In genomic region chr17:74971842-74972106, GRCh38 we compare ENCODE assay signal across 2 cellular contexts.
TF ChIP-seq lines count a peak whose summit lies in the region.

No MANE protein-coding gene starts in this region.

TF ChIP-seq in A549, 52 proteins besides CTCF, POLR2A, EP300 and RAD21 (continued from another document):
- TF ChIP-seq GATA3 (IDR thresholded peaks at IDR 0.05; ENCODE audit: borderline replicate concordance) (no peak), KDM5A (IDR thresholded peaks at IDR 0.05) (no peak), NFE2L2 (conservative IDR thresholded peaks at IDR 0.05; ENCODE audit: low read length) (no peak), ZFP36 (IDR thresholded peaks at IDR 0.05; ENCODE audit: borderline replicate concordance, partially characterized antibody) (no peak), FOSB (CRISPR knock-in tag; IDR thresholded peaks at IDR 0.05) (no peak), TFCP2L1 (CRISPR knock-in tag; IDR thresholded peaks at IDR 0.05) (no peak), NR3C1 (IDR thresholded peaks at IDR 0.05) (no peak)

TF ChIP-seq in neural cell, 6 proteins besides CTCF, POLR2A, EP300 and RAD21 (continued from another document):
- TF ChIP-seq REST (IDR thresholded peaks at IDR 0.05; ENCODE audit: borderline replicate concordance) (no peak), SMC3 (conservative IDR thresholded peaks at IDR 0.05; ENCODE audit: poor library complexity) (no peak), MXI1 (conservative IDR thresholded peaks at IDR 0.05; ENCODE audit: poor library complexity, severe bottlenecking) (no peak), EZH2 (IDR thresholded peaks at IDR 0.05; ENCODE audit: borderline replicate concordance, insufficient read depth, low read length, poor library complexity, severe bottlenecking) (no peak)
TF ChIP-seq in neural cell: peak in this region for 0.
